ENCODE assay signal across 11 cellular contexts in genomic region chr9:132351404-132352050, GRCh38. TPM values are rescaled to one million over a fixed set of nuclear protein-coding genes. Genes with fewer than 3 reads are reported as not detected.
DNase-seq lines count a peak whose midpoint lies in the region; ATAC-seq, FAIRE-seq and TF ChIP-seq lines count a peak whose summit lies in the region.
"Had no signal": no experiment of that assay in that cellular context is flagged by ENCODE, and none has a peak within 500 bp of the region (broad histone marks: within the 10 kb centered on the region; RNA-seq: fewer than 3 reads in every experiment).

No MANE protein-coding gene starts in this region.

- H3K9me3 ChIP-seq in IMR-90 (ENCODE audit: control insufficient read depth, insufficient read depth, low read length) = no peaks in the 10 kb centered on the region
- no peaks in the 10 kb centered on the region for H3K9me3 ChIP-seq in mesenchymal stem cell (ENCODE audit: control insufficient read depth, low read length)

- no peak overlapping the region for H4K5ac ChIP-seq in IMR-90 (ENCODE audit: low read depth, low read length)

- H2BK5ac ChIP-seq in IMR-90 (ENCODE audit: low read depth, low read length, poor library complexity, severe bottlenecking) = no peak overlapping the region
- H2BK5ac ChIP-seq in mesenchymal stem cell (ENCODE audit: low read depth, low read length, poor library complexity, severe bottlenecking) = no peak overlapping the region

- H3K36me3 ChIP-seq in IMR-90 (ENCODE audit: control insufficient read depth, insufficient read depth, low read length) = peaks cover 39% of the 10 kb centered on the region
- H3K36me3 ChIP-seq in mesenchymal stem cell (ENCODE audit: control insufficient read depth in 1 of 2, insufficient read depth in 2 of 2, low read depth in 1 of 2, low read length in 2 of 2) = peaks cover 23 to 67% of the 10 kb centered on the region in 2 experiments
- peaks cover 26% of the 10 kb centered on the region for H3K36me3 ChIP-seq in H7 (replicated peaks; ENCODE audit: control insufficient read depth, insufficient read depth, low read length)

- H3K23ac ChIP-seq in IMR-90 (ENCODE audit: low read depth, low read length) (no peak overlapping the region; the same call in 1 of the 2 replicates), mesenchymal stem cell (ENCODE audit: low read length in 2 of 2) (no peak overlapping the region)

- H3K4me3 Mint-ChIP-seq in activated T-helper 17 cell treated with anti-CD3 and anti-CD28 coated beads, Interleukin-2, amount 50 U/mL, for 72 hours = peak overlapping the region; percentile 91

- intact Hi-C loops in IMR-90 (cut with micrococcal nuclease) = no loop called here

- no peak overlapping the region for H2BK12ac ChIP-seq in mesenchymal stem cell (ENCODE audit: low read length in 2 of 2)

- H3K27ac ChIP-seq in IMR-90 (ENCODE audit: insufficient read depth, low read length) (no peak overlapping the region), mesenchymal stem cell (ENCODE audit: low read length, poor library complexity, severe bottlenecking) (no peak overlapping the region)

- 100% methylated on average over 1 of the region's 3 CpGs; no CpG with 5 or more reads in 1 of the 2 experiments for WGBS in IMR-90 (ENCODE audit: extremely low coverage in 2 of 2, insufficient read length in 1 of 2), 2 experiments
- 95% methylated on average over 3 of the region's 3 CpGs for WGBS in mesenchymal stem cell

- no peak for TF ChIP-seq RAD21 in IMR-90 (IDR thresholded peaks at IDR 0.05; ENCODE audit: low read length)

- ATAC-seq in IMR-90 (ENCODE audit: low read depth) = no peak
- no peak for ATAC-seq in activated T-helper 17 cell treated with anti-CD3 and anti-CD28 coated beads, Interleukin-2, amount 50 U/mL, for 72 hours (replicated peaks)
- ATAC-seq in HG03196 (IDR thresholded peaks at IDR 0.05; ENCODE audit: unreplicated experiment) = no peak

- peak overlapping the region; percentile 27 for H3K4me3 ChIP-seq in AG10803 (ENCODE audit: low read length)
- H3K4me3 ChIP-seq in IMR-90 (ENCODE audit: insufficient read depth, low read depth, low read length) = no peak overlapping the region
- H3K4me3 ChIP-seq in mesenchymal stem cell (ENCODE audit: insufficient read depth in 1 of 2, low read depth in 1 of 2, low read length in 2 of 2) = peak overlapping the region in 1 of 2 experiments; percentile 72
- H3K4me3 ChIP-seq in H7 (ENCODE audit: insufficient read depth, low read depth, low read length) = no peak overlapping the region

- no peaks in the 10 kb centered on the region for H3K27me3 Mint-ChIP-seq in activated T-helper 17 cell treated with anti-CD3 and anti-CD28 coated beads, Interleukin-2, amount 50 U/mL, for 72 hours
- H3K27me3 Mint-ChIP-seq: type B pancreatic cell had no signal

- peak overlapping the region; percentile 65 for H3K27ac Mint-ChIP-seq in activated T-helper 17 cell treated with anti-CD3 and anti-CD28 coated beads, Interleukin-2, amount 50 U/mL, for 72 hours
- H3K27ac Mint-ChIP-seq: type B pancreatic cell had no signal

- TF ChIP-seq CTCF in AG10803 (conservative IDR thresholded peaks at IDR 0.05; ENCODE audit: low read length) = no peak
- no peak for TF ChIP-seq CTCF in IMR-90 (conservative IDR thresholded peaks at IDR 0.05; ENCODE audit: low read depth, low read length)

- H2AFZ ChIP-seq in IMR-90 (replicated peaks; ENCODE audit: low read length, poor library complexity) (no peak overlapping the region), mesenchymal stem cell (ENCODE audit: low read depth, low read length) (no peak overlapping the region)

- no peak for FAIRE-seq in GM12891 (lab: Jason Lieb, UNC)
- FAIRE-seq: D721Med had no signal

- H4K8ac ChIP-seq in IMR-90 (ENCODE audit: low read depth in 2 of 2, low read length in 2 of 2) (no peak overlapping the region), mesenchymal stem cell (ENCODE audit: low read length) (no peak overlapping the region)

- H2BK120ac ChIP-seq in IMR-90 (ENCODE audit: low read depth, low read length) (no peak overlapping the region), mesenchymal stem cell (ENCODE audit: low read depth, low read length) (no peak overlapping the region)

- no TSS peak for BruUV-seq in IMR-90 (replicated peaks; lab: Mats Ljungman, UMichigan)

- no peak overlapping the region for H3K4ac ChIP-seq in IMR-90 (ENCODE audit: low read depth, low read length)
- no peak overlapping the region for H3K4ac ChIP-seq in mesenchymal stem cell (ENCODE audit: low read depth in 1 of 2, low read length in 2 of 2)

- H2BK20ac ChIP-seq in IMR-90 (ENCODE audit: low read depth, low read length) = no peak overlapping the region

- H2AK9ac ChIP-seq in IMR-90 (replicated peaks; ENCODE audit: low read depth, low read length, poor library complexity) = no peak overlapping the region

- peak overlapping the region; percentile 27; the same call in 1 of the 2 replicates for H3K4me2 ChIP-seq in IMR-90 (ENCODE audit: low read depth, low read length)
- no peak overlapping the region for H3K4me2 ChIP-seq in mesenchymal stem cell (ENCODE audit: low read length, poor library complexity, severe bottlenecking)

- CTCF ChIA-PET in IMR-90 (lab: Yijun Ruan, JAX) = no interaction called here

- H3K14ac ChIP-seq in IMR-90 (replicated peaks; ENCODE audit: low read depth, low read length) (no peak overlapping the region), mesenchymal stem cell (ENCODE audit: low read length in 2 of 2) (no peak overlapping the region)

- H3K27me3 ChIP-seq in IMR-90 (ENCODE audit: control insufficient read depth, insufficient read depth, low read length) = no peaks in the 10 kb centered on the region
- H3K27me3 ChIP-seq in mesenchymal stem cell (ENCODE audit: control insufficient read depth in 1 of 2, insufficient read depth in 1 of 2, low read length in 2 of 2) = no peaks in the 10 kb centered on the region
- no peaks in the 10 kb centered on the region for H3K27me3 ChIP-seq in H7 (ENCODE audit: control insufficient read depth, insufficient read depth, low read length)

- no peak overlapping the region for H3K56ac ChIP-seq in IMR-90 (ENCODE audit: extremely low read depth, insufficient read depth, low read length)

- TF ChIP-seq POLR2A in IMR-90 (IDR thresholded peaks at IDR 0.05; ENCODE audit: low read depth, low read length) (no peak), GM12891 (IDR thresholded peaks at IDR 0.05; ENCODE audit: low read depth, low read length) (no peak)

- no peak overlapping the region for H3K18ac ChIP-seq in IMR-90 (ENCODE audit: low read depth, low read length)
- H3K18ac ChIP-seq in mesenchymal stem cell (ENCODE audit: low read depth in 1 of 2, low read length in 2 of 2) = no peak overlapping the region

- in situ Hi-C loops in IMR-90 (cut with MboI; ENCODE audit: low sequenced_read_pairs) = no loop called here

- no peak overlapping the region for H4K91ac ChIP-seq in IMR-90 (ENCODE audit: insufficient read depth, low read depth, low read length)
- no peak overlapping the region for H4K91ac ChIP-seq in mesenchymal stem cell (ENCODE audit: low read length)

- peaks cover 89% of the 10 kb centered on the region for H3K36me3 Mint-ChIP-seq in activated T-helper 17 cell treated with anti-CD3 and anti-CD28 coated beads, Interleukin-2, amount 50 U/mL, for 72 hours (ENCODE audit: low read depth)

- H2AK5ac ChIP-seq in IMR-90 (ENCODE audit: low read depth, low read length) (no peak overlapping the region), mesenchymal stem cell (ENCODE audit: low read length, severe bottlenecking) (no peak overlapping the region)

- peaks cover 24% of the 10 kb centered on the region; the same call in 1 of the 2 replicates for H4K20me1 ChIP-seq in IMR-90 (ENCODE audit: insufficient read depth, low read length)

- no peak overlapping the region for H2BK15ac ChIP-seq in IMR-90 (ENCODE audit: low read depth, low read length)
- H2BK15ac ChIP-seq in mesenchymal stem cell (ENCODE audit: low read depth, poor library complexity, severe bottlenecking) = no peak overlapping the region

- H3K9me1 ChIP-seq in IMR-90 (ENCODE audit: insufficient read depth, low read length) = 0 out of 2 replicates have a peak, but pooled peaks cover 9% of the 10 kb centered on the region

- peak; percentile 35 for DNase-seq in AG10803 (ENCODE audit: low read depth)
- DNase-seq in IMR-90 = no peak
- DNase-seq in mesenchymal stem cell = no peak
- DNase-seq in midbrain (lab: John Stamatoyannopoulos, UW) = no peak
- DNase-seq in GM12891 (ENCODE audit: insufficient read length, low spot score) = no peak
- DNase-seq in H7 = no peak
- DNase-seq: NCI-H187 treated with DMSO at 0.1 percent for 48 hours had no signal

- H3K79me1 ChIP-seq in IMR-90 (ENCODE audit: low read depth in 1 of 2, low read length in 2 of 2) = peaks cover 32 to 61% of the 10 kb centered on the region in 2 experiments
- H3K79me1 ChIP-seq in mesenchymal stem cell (replicated peaks; ENCODE audit: low read length, poor library complexity, severe bottlenecking) = peaks cover 9% of the 10 kb centered on the region

- no peaks in the 10 kb centered on the region for H3K9me3 Mint-ChIP-seq in activated T-helper 17 cell treated with anti-CD3 and anti-CD28 coated beads, Interleukin-2, amount 50 U/mL, for 72 hours

- H3K4me1 ChIP-seq in IMR-90 (ENCODE audit: control insufficient read depth, insufficient read depth, low read length) = peaks cover 7% of the 10 kb centered on the region
- H3K4me1 ChIP-seq in mesenchymal stem cell (ENCODE audit: control insufficient read depth, insufficient read depth, low read depth, low read length) = peaks cover 8% of the 10 kb centered on the region

- H3K9ac ChIP-seq in IMR-90 (ENCODE audit: low read depth, low read length) (no peak overlapping the region), mesenchymal stem cell (ENCODE audit: low read length) (peak overlapping the region; percentile 70)

- peaks cover 33% of the 10 kb centered on the region for H3K4me1 Mint-ChIP-seq in activated T-helper 17 cell treated with anti-CD3 and anti-CD28 coated beads, Interleukin-2, amount 50 U/mL, for 72 hours

- dilution Hi-C loops in IMR-90 (cut with HindIII; ENCODE audit: low sequenced_read_pairs, unreplicated experiment) = no loop called here

- POLR2A ChIA-PET in IMR-90 (lab: Charles Lee; ENCODE audit: unreplicated experiment) = no interaction called here

RNA-seq across cellular contexts. Expression of gene SETX, which starts 3.3 kb away (rescaled TPM):
- 55.0 and 67.8 TPM in 2 replicates for total RNA-seq in IMR-90 (2012; rRNA removed)
- 11.3 and 13.1 TPM in 2 replicates for polyA plus RNA-seq in IMR-90 (2012; rRNA removed)
- polyA plus RNA-seq in IMR-90 (2012; cell fraction: cytosol; rRNA removed) = 4.8 and 5.0 TPM in 2 replicates
- polyA plus RNA-seq in IMR-90 (2012; cell fraction: nucleus; rRNA removed; ENCODE audit: low replicate concordance) = 11.3 and 26.6 TPM in 2 replicates
- 10 to 100 TPM; 39.9 to 41.3 TPM for total RNA-seq in activated T-helper 17 cell treated with anti-CD3 and anti-CD28 coated beads, Interleukin-2, amount 50 U/mL, for 72 hours
- polyA plus RNA-seq in mesenchymal stem cell (2013, experiment 1 of 2) = 19.3 TPM
- 18.5 TPM for polyA plus RNA-seq in mesenchymal stem cell (2013, experiment 2 of 2)
- polyA plus RNA-seq in GM12891 (2012; ENCODE audit: low read depth, missing spikeins) = 18.2 TPM
- 22.2 and 28.1 TPM in 2 replicates for total RNA-seq in H7 (2014; rRNA removed; shearing (Covaris generic))

RNA-seq across cellular contexts. Expression of gene TTF1, which starts 55.1 kb away (rescaled TPM):
- 6.5 and 11.1 TPM in 2 replicates for total RNA-seq in IMR-90 (2012; rRNA removed)
- 9.5 and 12.0 TPM in 2 replicates for polyA plus RNA-seq in IMR-90 (2012; rRNA removed)
- 1.6 and 6.6 TPM in 2 replicates for polyA plus RNA-seq in IMR-90 (2012; cell fraction: cytosol; rRNA removed)
- polyA plus RNA-seq in IMR-90 (2012; cell fraction: nucleus; rRNA removed; ENCODE audit: low replicate concordance) = 1.3 and 5.3 TPM in 2 replicates
- 10 to 100 TPM; 22.1 to 27.0 TPM for total RNA-seq in activated T-helper 17 cell treated with anti-CD3 and anti-CD28 coated beads, Interleukin-2, amount 50 U/mL, for 72 hours
- polyA plus RNA-seq in mesenchymal stem cell (2013, experiment 1 of 2) = 9.4 TPM
- polyA plus RNA-seq in mesenchymal stem cell (2013, experiment 2 of 2) = 9.9 TPM
- 11.8 TPM for polyA plus RNA-seq in GM12891 (2012; ENCODE audit: low read depth, missing spikeins)
- 14.5 and 15.0 TPM in 2 replicates for total RNA-seq in H7 (2014; rRNA removed; shearing (Covaris generic))

RNA-seq across cellular contexts. Expression of gene CFAP77, which starts 58.5 kb away (rescaled TPM):
- not detected in 2 replicates for total RNA-seq in IMR-90 (2012; rRNA removed)
- polyA plus RNA-seq in IMR-90 (2012; rRNA removed) = 0.13 TPM in 1 of 2 replicates, not detected in the other
- polyA plus RNA-seq in IMR-90 (2012; cell fraction: cytosol; rRNA removed) = not detected in 2 replicates
- polyA plus RNA-seq in IMR-90 (2012; cell fraction: nucleus; rRNA removed; ENCODE audit: low replicate concordance) = 0.08 and 0.10 TPM in 2 replicates
- total RNA-seq in activated T-helper 17 cell treated with anti-CD3 and anti-CD28 coated beads, Interleukin-2, amount 50 U/mL, for 72 hours = not detected
- 0.08 TPM for polyA plus RNA-seq in mesenchymal stem cell (2013, experiment 1 of 2)
- polyA plus RNA-seq in mesenchymal stem cell (2013, experiment 2 of 2) = 0.11 TPM
- polyA plus RNA-seq in GM12891 (2012; ENCODE audit: low read depth, missing spikeins) = not detected
- total RNA-seq in H7 (2014; rRNA removed; shearing (Covaris generic)) = 0.18 and 1.6 TPM in 2 replicates
